Comparison of ENCODE assay signal across 1 cellular context in the genomic region with DNA sequence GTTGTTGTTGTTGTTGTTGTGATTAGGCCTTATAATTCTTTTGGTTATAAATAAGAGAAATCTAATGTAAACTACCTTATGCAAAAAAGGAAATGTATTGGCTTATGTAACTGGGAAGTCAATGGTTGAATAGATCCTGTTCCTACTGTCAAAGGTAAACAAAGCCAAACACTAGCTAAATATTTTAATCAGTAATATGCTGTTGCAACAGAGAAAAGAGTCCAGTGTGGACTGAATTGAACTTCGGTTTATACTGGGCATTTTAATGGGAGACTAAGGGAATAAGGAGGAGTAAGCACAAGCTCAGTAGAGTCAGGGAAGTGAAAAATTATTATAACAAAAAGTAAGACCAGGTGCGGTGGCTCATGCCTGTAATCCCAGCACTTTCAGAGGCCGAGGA.
TF ChIP-seq lines count a peak whose summit lies in the region.

No MANE protein-coding gene starts in this region.

TF ChIP-seq in SK-N-SH, 30 proteins besides CTCF, POLR2A, EP300 and RAD21 (continued from another document):
- TF ChIP-seq, protein P1, sequence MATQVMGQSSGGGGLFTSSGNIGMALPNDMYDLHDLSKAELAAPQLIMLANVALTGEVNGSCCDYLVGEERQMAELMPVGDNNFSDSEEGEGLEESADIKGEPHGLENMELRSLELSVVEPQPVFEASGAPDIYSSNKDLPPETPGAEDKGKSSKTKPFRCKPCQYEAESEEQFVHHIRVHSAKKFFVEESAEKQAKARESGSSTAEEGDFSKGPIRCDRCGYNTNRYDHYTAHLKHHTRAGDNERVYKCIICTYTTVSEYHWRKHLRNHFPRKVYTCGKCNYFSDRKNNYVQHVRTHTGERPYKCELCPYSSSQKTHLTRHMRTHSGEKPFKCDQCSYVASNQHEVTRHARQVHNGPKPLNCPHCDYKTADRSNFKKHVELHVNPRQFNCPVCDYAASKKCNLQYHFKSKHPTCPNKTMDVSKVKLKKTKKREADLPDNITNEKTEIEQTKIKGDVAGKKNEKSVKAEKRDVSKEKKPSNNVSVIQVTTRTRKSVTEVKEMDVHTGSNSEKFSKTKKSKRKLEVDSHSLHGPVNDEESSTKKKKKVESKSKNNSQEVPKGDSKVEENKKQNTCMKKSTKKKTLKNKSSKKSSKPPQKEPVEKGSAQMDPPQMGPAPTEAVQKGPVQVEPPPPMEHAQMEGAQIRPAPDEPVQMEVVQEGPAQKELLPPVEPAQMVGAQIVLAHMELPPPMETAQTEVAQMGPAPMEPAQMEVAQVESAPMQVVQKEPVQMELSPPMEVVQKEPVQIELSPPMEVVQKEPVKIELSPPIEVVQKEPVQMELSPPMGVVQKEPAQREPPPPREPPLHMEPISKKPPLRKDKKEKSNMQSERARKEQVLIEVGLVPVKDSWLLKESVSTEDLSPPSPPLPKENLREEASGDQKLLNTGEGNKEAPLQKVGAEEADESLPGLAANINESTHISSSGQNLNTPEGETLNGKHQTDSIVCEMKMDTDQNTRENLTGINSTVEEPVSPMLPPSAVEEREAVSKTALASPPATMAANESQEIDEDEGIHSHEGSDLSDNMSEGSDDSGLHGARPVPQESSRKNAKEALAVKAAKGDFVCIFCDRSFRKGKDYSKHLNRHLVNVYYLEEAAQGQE (IDR thresholded peaks at IDR 0.05; ENCODE audit: low read depth, low read length): no peak
- TF ChIP-seq FOXJ3 (CRISPR knock-in tag; IDR thresholded peaks at IDR 0.05) (no peak), MXI1 (IDR thresholded peaks at IDR 0.05; ENCODE audit: low read depth, low read length) (no peak), RXRA (IDR thresholded peaks at IDR 0.05; ENCODE audit: borderline replicate concordance, low read depth) (no peak), FOXM1 (IDR thresholded peaks at IDR 0.05; ENCODE audit: low read depth) (no peak), FOSL2 (IDR thresholded peaks at IDR 0.05; ENCODE audit: borderline replicate concordance, low read depth) (no peak), NRF1 (IDR thresholded peaks at IDR 0.05; ENCODE audit: low read depth, low read length) (no peak), TAF1 (IDR thresholded peaks at IDR 0.05; ENCODE audit: borderline replicate concordance, low read depth, low read length) (no peak), TEAD4 (IDR thresholded peaks at IDR 0.05; ENCODE audit: borderline replicate concordance, insufficient read depth) (no peak)
- TF ChIP-seq, protein P2, sequence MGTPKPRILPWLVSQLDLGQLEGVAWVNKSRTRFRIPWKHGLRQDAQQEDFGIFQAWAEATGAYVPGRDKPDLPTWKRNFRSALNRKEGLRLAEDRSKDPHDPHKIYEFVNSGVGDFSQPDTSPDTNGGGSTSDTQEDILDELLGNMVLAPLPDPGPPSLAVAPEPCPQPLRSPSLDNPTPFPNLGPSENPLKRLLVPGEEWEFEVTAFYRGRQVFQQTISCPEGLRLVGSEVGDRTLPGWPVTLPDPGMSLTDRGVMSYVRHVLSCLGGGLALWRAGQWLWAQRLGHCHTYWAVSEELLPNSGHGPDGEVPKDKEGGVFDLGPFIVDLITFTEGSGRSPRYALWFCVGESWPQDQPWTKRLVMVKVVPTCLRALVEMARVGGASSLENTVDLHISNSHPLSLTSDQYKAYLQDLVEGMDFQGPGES (IDR thresholded peaks at IDR 0.05; ENCODE audit: low read depth, low read length): no peak
TF ChIP-seq in SK-N-SH: peak in this region for 0.
